In the genomic region with DNA sequence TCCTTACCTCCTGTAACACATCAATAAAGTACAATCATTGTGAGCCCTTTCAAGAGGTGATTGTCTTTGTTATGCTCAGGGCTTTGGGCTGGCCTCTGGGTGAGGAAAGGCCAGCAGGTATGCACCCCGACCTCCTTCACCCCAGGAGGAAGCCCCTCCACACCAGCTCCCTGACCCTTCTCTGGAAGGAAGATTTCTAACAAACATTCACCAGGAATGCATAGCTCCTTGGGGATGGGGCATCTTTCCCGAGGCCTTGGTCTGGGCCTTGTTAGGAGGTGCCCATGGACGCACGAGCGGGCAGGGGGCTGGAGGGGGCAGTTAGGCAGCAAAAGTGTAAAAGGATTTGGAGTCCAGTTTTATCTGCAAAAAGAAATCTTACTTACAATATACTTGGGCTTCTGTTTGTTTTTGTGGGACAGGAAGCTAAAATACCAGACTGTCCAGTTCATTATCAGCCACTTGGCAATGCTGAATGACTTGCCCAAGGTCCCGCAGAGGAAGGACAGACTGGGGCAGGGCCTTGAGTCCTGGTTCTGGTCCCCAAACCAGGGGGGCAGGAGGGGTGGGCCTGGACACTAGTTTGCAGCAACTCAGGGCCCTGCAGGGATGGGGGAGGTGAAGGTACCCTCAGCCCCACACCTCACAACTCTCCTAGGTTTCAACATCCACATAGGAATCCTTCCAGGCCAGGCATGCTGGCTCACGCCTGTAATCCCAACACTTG, we compare ENCODE assay signal across 10 cellular contexts. TPM values are rescaled to one million over a fixed set of nuclear protein-coding genes. Genes with fewer than 3 reads are reported as not detected.
DNase-seq lines count a peak whose midpoint lies in the region; ATAC-seq and TF ChIP-seq lines count a peak whose summit lies in the region.
"Had no signal": no experiment of that assay in that cellular context is flagged by ENCODE, and none has a peak within 500 bp of the region (broad histone marks: within the 10 kb centered on the region; RNA-seq: fewer than 3 reads in every experiment).

No MANE protein-coding gene starts in this region.

- H3K9me3 Mint-ChIP-seq in activated CD8-positive, alpha-beta memory T cell treated with anti-CD3 and anti-CD28 coated beads, Interleukin-2, amount 10 ng/mL, durations not matched to agents 7 days and 5 days (ENCODE audit: low read depth): no peaks in the 10 kb centered on the region
- no peaks in the 10 kb centered on the region for H3K9me3 Mint-ChIP-seq in activated T-helper 17 cell treated with anti-CD3 and anti-CD28 coated beads, Interleukin-2, amount 50 U/mL, for 72 hours

- no peak overlapping the region for H3K4me3 Mint-ChIP-seq in activated CD8-positive, alpha-beta memory T cell treated with anti-CD3 and anti-CD28 coated beads, Interleukin-2, amount 10 ng/mL, durations not matched to agents 7 days and 5 days
- H3K4me3 Mint-ChIP-seq in activated T-helper 17 cell treated with anti-CD3 and anti-CD28 coated beads, Interleukin-2, amount 50 U/mL, for 72 hours: no peak overlapping the region

- peaks cover 39% of the 10 kb centered on the region for H3K36me3 ChIP-seq in iPS-15b (ENCODE audit: control insufficient read depth, insufficient read depth, low read length)
- H3K36me3 ChIP-seq in stomach: peaks cover 44 to 69% (median 63%) of the 10 kb centered on the region in 4 donors

- peak overlapping the region; percentile 47 for H3K9ac ChIP-seq in iPS-15b (ENCODE audit: low read depth, low read length)

- peak; percentile 38 for DNase-seq in activated CD8-positive, alpha-beta memory T cell treated with anti-CD3 and anti-CD28 coated beads, Interleukin-2, amount 10 ng/mL, durations not matched to agents 7 days and 5 days
- DNase-seq in activated CD8-positive, alpha-beta memory T cell treated with anti-CD3 and anti-CD28 coated beads, Interleukin-2, amount 50 U/mL, for 48 hours: no peak
- DNase-seq in stomach: peak; percentile 56
- no peak for DNase-seq in GM10266 (ENCODE audit: extremely low spot score)
- no peak for DNase-seq in dermis blood vessel endothelial cell
- DNase-seq: KG1, NCI-H2227 treated with DMSO at 0.1 percent for 48 hours had no signal

- WGBS in stomach, 5 donors: 31 to 56% (median 45%) methylated on average over 7 of the region's 7 CpGs

- intact Hi-C loops in stomach (cut with DNase I; ENCODE audit: low total_unique reads): no loop called here

- ATAC-seq in activated CD8-positive, alpha-beta memory T cell treated with anti-CD3 and anti-CD28 coated beads, Interleukin-2, amount 10 ng/mL, durations not matched to agents 7 days and 5 days: no peak
- no peak for ATAC-seq in activated T-helper 17 cell treated with anti-CD3 and anti-CD28 coated beads, Interleukin-2, amount 50 U/mL, for 72 hours (replicated peaks)
- no peak for ATAC-seq in HG03442 (IDR thresholded peaks at IDR 0.05; ENCODE audit: unreplicated experiment)

- no peak for TF ChIP-seq POLR2A in stomach (IDR thresholded peaks at IDR 0.05)

- H3K4me1 Mint-ChIP-seq in activated CD8-positive, alpha-beta memory T cell treated with anti-CD3 and anti-CD28 coated beads, Interleukin-2, amount 10 ng/mL, durations not matched to agents 7 days and 5 days: peaks cover 39% of the 10 kb centered on the region
- peaks cover 25% of the 10 kb centered on the region for H3K4me1 Mint-ChIP-seq in activated T-helper 17 cell treated with anti-CD3 and anti-CD28 coated beads, Interleukin-2, amount 50 U/mL, for 72 hours

- TF ChIP-seq CTCF in stomach (IDR thresholded peaks at IDR 0.05) (no peak), GM10266 (IDR thresholded peaks at IDR 0.05; ENCODE audit: control insufficient read depth, insufficient read depth, low read depth, missing control alignments) (no peak)

- no peaks in the 10 kb centered on the region for H3K27me3 ChIP-seq in iPS-15b (ENCODE audit: control insufficient read depth, insufficient read depth, low read length)
- no peaks in the 10 kb centered on the region for H3K27me3 ChIP-seq in stomach

- no peaks in the 10 kb centered on the region for H3K9me3 ChIP-seq in iPS-15b (ENCODE audit: control insufficient read depth, insufficient read depth, low read length)
- no peaks in the 10 kb centered on the region for H3K9me3 ChIP-seq in stomach

- CTCF ChIA-PET in activated CD8-positive, alpha-beta memory T cell treated with anti-CD3 and anti-CD28 coated beads, Interleukin-2, amount 10 ng/mL, durations not matched to agents 7 days and 5 days (lab: Charles Lee): interaction anchor here (4.4 to 8.3 kb wide), 3 partner anchors 9 to 28 kb away, joined by 46 to 195 read pairs (median 157); partner anchors contain the start of gene ZC3H12A

- H3K4me1 ChIP-seq in iPS-15b (ENCODE audit: control insufficient read depth, insufficient read depth, low read length): peaks cover 4% of the 10 kb centered on the region
- H3K4me1 ChIP-seq in stomach: peaks cover 59 to 85% (median 73%) of the 10 kb centered on the region in 4 donors

- H3K4me3 ChIP-seq in iPS-15b (ENCODE audit: low read depth, low read length) (no peak overlapping the region), stomach (no peak overlapping the region)

- TF ChIP-seq EP300 in stomach (IDR thresholded peaks at IDR 0.05): no peak

- peak overlapping the region; percentile 65 to 97 (median 83) for H3K27ac ChIP-seq in stomach

- no peaks in the 10 kb centered on the region for H3K27me3 Mint-ChIP-seq in activated CD8-positive, alpha-beta memory T cell treated with anti-CD3 and anti-CD28 coated beads, Interleukin-2, amount 10 ng/mL, durations not matched to agents 7 days and 5 days
- no peaks in the 10 kb centered on the region for H3K27me3 Mint-ChIP-seq in activated T-helper 17 cell treated with anti-CD3 and anti-CD28 coated beads, Interleukin-2, amount 50 U/mL, for 72 hours

- H3K36me3 Mint-ChIP-seq in activated CD8-positive, alpha-beta memory T cell treated with anti-CD3 and anti-CD28 coated beads, Interleukin-2, amount 10 ng/mL, durations not matched to agents 7 days and 5 days: peaks cover 26% of the 10 kb centered on the region
- H3K36me3 Mint-ChIP-seq in activated T-helper 17 cell treated with anti-CD3 and anti-CD28 coated beads, Interleukin-2, amount 50 U/mL, for 72 hours (ENCODE audit: low read depth): peaks cover 74% of the 10 kb centered on the region

- H3K27ac Mint-ChIP-seq in activated CD8-positive, alpha-beta memory T cell treated with anti-CD3 and anti-CD28 coated beads, Interleukin-2, amount 10 ng/mL, durations not matched to agents 7 days and 5 days: peak overlapping the region; percentile 64
- H3K27ac Mint-ChIP-seq in activated T-helper 17 cell treated with anti-CD3 and anti-CD28 coated beads, Interleukin-2, amount 50 U/mL, for 72 hours: peak overlapping the region; percentile 92

RNA-seq across cellular contexts. Expression of gene ZC3H12A, which starts 10.1 kb away (rescaled TPM):
- 10 to 100 TPM; 20.9 to 35.4 TPM for total RNA-seq in activated CD8-positive, alpha-beta memory T cell treated with anti-CD3 and anti-CD28 coated beads, Interleukin-2, amount 10 ng/mL, durations not matched to agents 7 days and 5 days
- 10 to 100 TPM; 40.1 to 73.3 TPM for total RNA-seq in activated T-helper 17 cell treated with anti-CD3 and anti-CD28 coated beads, Interleukin-2, amount 50 U/mL, for 72 hours
- total RNA-seq in stomach: 10 to 100 TPM in 4 of 5 donors, 1 to 10 TPM in 1; 8.4 to 89.3 (median 38.4) TPM
- polyA plus RNA-seq in stomach: 10 to 100 TPM; 15.8 to 35.9 (median 22.1) TPM
- 3.3 and 5.4 TPM in 2 replicates for total RNA-seq in dermis blood vessel endothelial cell

RNA-seq across cellular contexts. Expression of gene MEAF6, which starts 30.1 kb away (rescaled TPM):
- 10 to 100 TPM; 63.2 to 80.7 TPM for total RNA-seq in activated CD8-positive, alpha-beta memory T cell treated with anti-CD3 and anti-CD28 coated beads, Interleukin-2, amount 10 ng/mL, durations not matched to agents 7 days and 5 days
- total RNA-seq in activated T-helper 17 cell treated with anti-CD3 and anti-CD28 coated beads, Interleukin-2, amount 50 U/mL, for 72 hours: 10 to 100 TPM; 53.1 to 56.8 TPM
- 10 to 100 TPM; 25.8 to 76.3 (median 68.7) TPM for total RNA-seq in stomach
- polyA plus RNA-seq in stomach: 10 to 100 TPM; 41.4 to 62.0 (median 45.5) TPM
- total RNA-seq in dermis blood vessel endothelial cell: 49.7 and 82.9 TPM in 2 replicates

Comparison
In these comparisons a context has a peak if more than half of its experiments do, and no peak if none do; other contexts are left out.
1. DNase-seq: peak in activated CD8-positive, alpha-beta memory T cell treated with anti-CD3 and anti-CD28 coated beads, Interleukin-2, amount 10 ng/mL, durations not matched to agents 7 days and 5 days (single experiment) and stomach (single experiment); none in activated CD8-positive, alpha-beta memory T cell treated with anti-CD3 and anti-CD28 coated beads, Interleukin-2, amount 50 U/mL, for 48 hours (single experiment), GM10266 (single experiment) and dermis blood vessel endothelial cell (single experiment).